ENCODE assay signal across 8 cellular contexts in genomic region chr2:42170619-42171395, GRCh38. TPM values are rescaled to one million over a fixed set of nuclear protein-coding genes. Genes with fewer than 3 reads are reported as not detected.
DNase-seq lines count a peak whose midpoint lies in the region; ATAC-seq and TF ChIP-seq lines count a peak whose summit lies in the region.

No MANE protein-coding gene starts in this region.

- no peak for TF ChIP-seq CTCF in breast epithelium (IDR thresholded peaks at IDR 0.05)
- TF ChIP-seq CTCF in MCF 10A (IDR thresholded peaks at IDR 0.05; ENCODE audit: unreplicated experiment) = no peak
- TF ChIP-seq CTCF in body of pancreas (IDR thresholded peaks at IDR 0.05) = no peak
- no peak for TF ChIP-seq CTCF in lower leg skin (IDR thresholded peaks at IDR 0.05)

- peaks cover 3% of the 10 kb centered on the region for H3K27me3 Mint-ChIP-seq in MCF 10A (ENCODE audit: insufficient read depth, unreplicated experiment)

- no peak overlapping the region for H2AFZ ChIP-seq in mesenchymal stem cell (ENCODE audit: low read depth, low read length)

- no peak overlapping the region for H4K91ac ChIP-seq in mesenchymal stem cell (ENCODE audit: low read length)

- peak overlapping the region; percentile 92 for H3K9ac ChIP-seq in mesenchymal stem cell (ENCODE audit: low read length)

- no peak overlapping the region for H2AK5ac ChIP-seq in mesenchymal stem cell (ENCODE audit: low read length, severe bottlenecking)

- no peak overlapping the region for H2BK120ac ChIP-seq in mesenchymal stem cell (ENCODE audit: low read depth, low read length)

- H2BK5ac ChIP-seq in mesenchymal stem cell (ENCODE audit: low read depth, low read length, poor library complexity, severe bottlenecking) = no peak overlapping the region

- H4K8ac ChIP-seq in mesenchymal stem cell (ENCODE audit: low read length) = no peak overlapping the region

- H3K9me3 ChIP-seq in breast epithelium (no peaks in the 10 kb centered on the region), body of pancreas (no peaks in the 10 kb centered on the region), mesenchymal stem cell (ENCODE audit: control insufficient read depth, low read length) (no peaks in the 10 kb centered on the region)

- H3K14ac ChIP-seq in mesenchymal stem cell (ENCODE audit: low read length in 2 of 2) = no peak overlapping the region

- intact Hi-C loops in breast epithelium (cut with DNase I; ENCODE audit: low total_unique reads) (no loop called here), MCF 10A (cut with micrococcal nuclease) (no loop called here), body of pancreas (cut with DNase I) (no loop called here), lower leg skin (cut with DNase I; ENCODE audit: low total_unique reads) (no loop called here)

- H3K9me3 Mint-ChIP-seq in MCF 10A (ENCODE audit: unreplicated experiment) = no peaks in the 10 kb centered on the region

- H3K36me3 Mint-ChIP-seq in MCF 10A (ENCODE audit: insufficient read depth, unreplicated experiment) = no peaks in the 10 kb centered on the region

- H3K36me3 ChIP-seq in breast epithelium (no peaks in the 10 kb centered on the region), body of pancreas (replicated peaks in 1 of 2; ENCODE audit: insufficient read depth in 1 of 2, low read depth in 2 of 2) (no peaks in the 10 kb centered on the region), mesenchymal stem cell (ENCODE audit: control insufficient read depth in 1 of 2, insufficient read depth in 2 of 2, low read depth in 1 of 2, low read length in 2 of 2) (no peaks in the 10 kb centered on the region), urinary bladder (ENCODE audit: insufficient read depth) (no peaks in the 10 kb centered on the region)

- H3K4me3 Mint-ChIP-seq in MCF 10A (ENCODE audit: unreplicated experiment) = no peak overlapping the region

- no peak overlapping the region for H2BK12ac ChIP-seq in mesenchymal stem cell (ENCODE audit: low read length in 2 of 2)

- H3K4me1 ChIP-seq in breast epithelium (peaks cover 0 to 7% of the 10 kb centered on the region in 2 donors), body of pancreas (peaks cover 40% of the 10 kb centered on the region), mesenchymal stem cell (ENCODE audit: control insufficient read depth, insufficient read depth, low read depth, low read length) (peaks cover 2% of the 10 kb centered on the region), urinary bladder (ENCODE audit: insufficient read depth) (peaks cover 1% of the 10 kb centered on the region)

- CTCF ChIA-PET in MCF 10A (lab: Yijun Ruan, JAX) = interaction anchor here (0.6 to 3.8 kb wide), 4 partner anchors 32 to 324 kb away, joined by 3 to 13 read pairs (median 4); no protein-coding TSS in a partner anchor

- no TSS peak for BruUV-seq in MCF 10A (replicated peaks; lab: Mats Ljungman, UMichigan)

- no peak overlapping the region for H3K18ac ChIP-seq in mesenchymal stem cell (ENCODE audit: low read depth in 1 of 2, low read length in 2 of 2)

- TF ChIP-seq POLR2A in breast epithelium (IDR thresholded peaks at IDR 0.05) (no peak), body of pancreas (IDR thresholded peaks at IDR 0.05) (no peak), lower leg skin (IDR thresholded peaks at IDR 0.05) (no peak)

- peaks cover 5% of the 10 kb centered on the region for H3K79me1 ChIP-seq in mesenchymal stem cell (replicated peaks; ENCODE audit: low read length, poor library complexity, severe bottlenecking)

- POLR2A ChIA-PET in MCF 10A (lab: Yijun Ruan, JAX) = interaction anchor here (1.0 to 1.6 kb wide), 6 partner anchors 8 to 43 kb away, joined by 3 to 8 read pairs (median 3); no protein-coding TSS in a partner anchor

- H3K23ac ChIP-seq in mesenchymal stem cell (ENCODE audit: low read length in 2 of 2) = no peak overlapping the region

- H3K27me3 ChIP-seq in breast epithelium (no peaks in the 10 kb centered on the region), body of pancreas (no peaks in the 10 kb centered on the region), mesenchymal stem cell (ENCODE audit: control insufficient read depth in 1 of 2, insufficient read depth in 1 of 2, low read length in 2 of 2) (no peaks in the 10 kb centered on the region)

- no peak for ATAC-seq in body of pancreas
- ATAC-seq in HG02678 (IDR thresholded peaks at IDR 0.05; ENCODE audit: unreplicated experiment) = no peak

- H3K4me1 Mint-ChIP-seq in MCF 10A (ENCODE audit: insufficient read depth, unreplicated experiment) = peaks cover 1% of the 10 kb centered on the region

- H3K27ac ChIP-seq in breast epithelium (peak overlapping the region; percentile 92 to 94), body of pancreas (peak overlapping the region; percentile 0 to 96 (median 91)), mesenchymal stem cell (ENCODE audit: low read length, poor library complexity, severe bottlenecking) (no peak overlapping the region), urinary bladder (ENCODE audit: low read depth) (no peak overlapping the region)

- no peak overlapping the region for H3K27ac Mint-ChIP-seq in MCF 10A (ENCODE audit: low read depth, unreplicated experiment)

- no peak for DNase-seq in breast epithelium (ENCODE audit: low spot score in 2 of 2)
- DNase-seq in MCF 10A (ENCODE audit: unreplicated experiment) = no peak
- no peak for DNase-seq in body of pancreas
- no peak for DNase-seq in mesenchymal stem cell
- no peak for DNase-seq in NAMALWA (ENCODE audit: low spot score)
- no peak for DNase-seq in lower leg skin (ENCODE audit: low spot score in 2 of 2)

- no peak overlapping the region for H2BK15ac ChIP-seq in mesenchymal stem cell (ENCODE audit: low read depth, poor library complexity, severe bottlenecking)

- no peak overlapping the region for H3K4ac ChIP-seq in mesenchymal stem cell (ENCODE audit: low read depth in 1 of 2, low read length in 2 of 2)

- H3K4me2 ChIP-seq in mesenchymal stem cell (ENCODE audit: low read length, poor library complexity, severe bottlenecking) = peak overlapping the region; percentile 42

- WGBS in body of pancreas, 2 donors = 22 to 27% methylated on average over 9 of the region's 9 CpGs
- WGBS in mesenchymal stem cell = 67% methylated on average over 5 of the region's 9 CpGs
- WGBS in urinary bladder = 51% methylated on average over 9 of the region's 9 CpGs
- 50 to 55% methylated on average over 9 of the region's 9 CpGs for WGBS in lower leg skin, 2 donors

- peak overlapping the region; percentile 80 to 93 (median 86) for H3K4me3 ChIP-seq in breast epithelium
- peak overlapping the region in 1 of 2 donors; percentile 76 for H3K4me3 ChIP-seq in body of pancreas
- H3K4me3 ChIP-seq in mesenchymal stem cell (ENCODE audit: insufficient read depth in 1 of 2, low read depth in 1 of 2, low read length in 2 of 2) = peak overlapping the region in 1 of 2 experiments; percentile 94
- peak overlapping the region; percentile 69 for H3K4me3 ChIP-seq in urinary bladder (ENCODE audit: low read depth, low read length)
- no peak overlapping the region for H3K4me3 ChIP-seq in lower leg skin (ENCODE audit: low read depth, poor library complexity, severe bottlenecking)

RNA-seq across cellular contexts. Expression of gene EML4, which starts 1.7 kb away (rescaled TPM):
- 10 to 100 TPM; 19.4 to 68.5 (median 36.7) TPM for total RNA-seq in breast epithelium
- total RNA-seq in MCF 10A (2022) = 31.2 and 34.5 TPM in 2 replicates
- total RNA-seq in body of pancreas = 10 to 100 TPM; 37.4 to 39.9 TPM
- 24.9 TPM for polyA plus RNA-seq in mesenchymal stem cell (2013, experiment 1 of 2)
- polyA plus RNA-seq in mesenchymal stem cell (2013, experiment 2 of 2) = 24.4 TPM
- 93.6 TPM for total RNA-seq in urinary bladder
- polyA plus RNA-seq in urinary bladder = 11.4 TPM
- 10 to 100 TPM; 29.5 to 37.4 (median 33.6) TPM for total RNA-seq in lower leg skin

Comparison
In these comparisons a context has a peak if more than half of its experiments do, and no peak if none do; other contexts are left out.
1. H3K27ac ChIP-seq: peak in breast epithelium (2 of 2) and body of pancreas (4 of 4); none in mesenchymal stem cell (single experiment) and urinary bladder (single experiment).